In genomic region chr3:49839193-49839809, GRCh38 we compare ENCODE assay signal across 9 cellular contexts. TPM values are rescaled to one million over a fixed set of nuclear protein-coding genes. Genes with fewer than 3 reads are reported as not detected.
DNase-seq lines count a peak whose midpoint lies in the region; ATAC-seq lines count a peak whose summit lies in the region.
"Had no signal": no experiment of that assay in that cellular context is flagged by ENCODE, and none has a peak within 500 bp of the region (broad histone marks: within the 10 kb centered on the region; RNA-seq: fewer than 3 reads in every experiment).

No MANE protein-coding gene starts in this region.

- H3K4me3 Mint-ChIP-seq in activated T-helper 2 cell treated with anti-CD3 and anti-CD28 coated beads, Interferon-gamma antibody, Interleukin-2, Interleukin-4, amounts not matched to agents 10 μg/mL and 5 μg/mL and 100 μg/mL, durations not matched to agents 14 hours and 24 hours and 36 hours (ENCODE audit: low read depth) = no peak overlapping the region
- H3K4me3 Mint-ChIP-seq: dendritic cell treated with granulocyte-macrophage colony-stimulating factor and Interleukin-4, amounts not matched to agents 40 ng/mL and 50 ng/mL, for 4 days had no signal

- H3K4me1 ChIP-seq in subcutaneous abdominal adipose tissue (ENCODE audit: control insufficient read depth in 5 of 5, insufficient read depth in 5 of 5, low read length in 5 of 5) = peaks cover 9 to 29% (median 22%) of the 10 kb centered on the region in 5 donors

- no peak overlapping the region for H3K9ac ChIP-seq in subcutaneous abdominal adipose tissue (ENCODE audit: low read length in 5 of 5)

- no peak overlapping the region for H3K27ac Mint-ChIP-seq in activated T-helper 2 cell treated with anti-CD3 and anti-CD28 coated beads, Interferon-gamma antibody, Interleukin-2, Interleukin-4, amounts not matched to agents 10 μg/mL and 5 μg/mL and 100 μg/mL, durations not matched to agents 14 hours and 24 hours and 36 hours
- H3K27ac Mint-ChIP-seq: dendritic cell treated with granulocyte-macrophage colony-stimulating factor and Interleukin-4, amounts not matched to agents 40 ng/mL and 50 ng/mL, for 4 days had no signal

- no peaks in the 10 kb centered on the region for H3K27me3 ChIP-seq in subcutaneous abdominal adipose tissue (ENCODE audit: control insufficient read depth in 5 of 5, insufficient read depth in 4 of 5, low read length in 5 of 5)

- H3K4me1 Mint-ChIP-seq in activated T-helper 2 cell treated with anti-CD3 and anti-CD28 coated beads, Interferon-gamma antibody, Interleukin-2, Interleukin-4, amounts not matched to agents 10 μg/mL and 5 μg/mL and 100 μg/mL, durations not matched to agents 14 hours and 24 hours and 36 hours (ENCODE audit: low read depth) = peaks cover 1% of the 10 kb centered on the region

- H3K9me3 ChIP-seq in subcutaneous abdominal adipose tissue (ENCODE audit: control insufficient read depth in 5 of 5, low read length in 5 of 5) = no peaks in the 10 kb centered on the region

- H3K27ac ChIP-seq in subcutaneous abdominal adipose tissue (ENCODE audit: low read depth, low read length) = no peak overlapping the region

- peaks cover 15% of the 10 kb centered on the region for H3K36me3 Mint-ChIP-seq in activated T-helper 2 cell treated with anti-CD3 and anti-CD28 coated beads, Interferon-gamma antibody, Interleukin-2, Interleukin-4, amounts not matched to agents 10 μg/mL and 5 μg/mL and 100 μg/mL, durations not matched to agents 14 hours and 24 hours and 36 hours (ENCODE audit: low read depth)

- H3K9me3 Mint-ChIP-seq in activated T-helper 2 cell treated with anti-CD3 and anti-CD28 coated beads, Interferon-gamma antibody, Interleukin-2, Interleukin-4, amounts not matched to agents 10 μg/mL and 5 μg/mL and 100 μg/mL, durations not matched to agents 14 hours and 24 hours and 36 hours = no peaks in the 10 kb centered on the region
- H3K9me3 Mint-ChIP-seq: dendritic cell treated with granulocyte-macrophage colony-stimulating factor and Interleukin-4, amounts not matched to agents 40 ng/mL and 50 ng/mL, for 4 days had no signal

- H3K27me3 Mint-ChIP-seq in activated T-helper 2 cell treated with anti-CD3 and anti-CD28 coated beads, Interferon-gamma antibody, Interleukin-2, Interleukin-4, amounts not matched to agents 10 μg/mL and 5 μg/mL and 100 μg/mL, durations not matched to agents 14 hours and 24 hours and 36 hours (ENCODE audit: low read depth) = no peaks in the 10 kb centered on the region
- H3K27me3 Mint-ChIP-seq: dendritic cell treated with granulocyte-macrophage colony-stimulating factor and Interleukin-4, amounts not matched to agents 40 ng/mL and 50 ng/mL, for 4 days had no signal

- intact Hi-C loops in activated T-helper 2 cell treated with anti-CD3 and anti-CD28 coated beads, Interferon-gamma antibody, Interleukin-2, Interleukin-4, amounts not matched to agents 10 μg/mL and 5 μg/mL and 100 μg/mL, durations not matched to agents 14 hours and 24 hours and 36 hours (cut with micrococcal nuclease) = loop anchor here (1.0 to 2.0 kb wide), 4 partner anchors 24 to 300 kb away; no protein-coding TSS in a partner anchor

- H3K36me3 ChIP-seq in subcutaneous abdominal adipose tissue (ENCODE audit: control insufficient read depth in 5 of 5, insufficient read depth in 5 of 5, low read length in 5 of 5) = no peaks in the 10 kb centered on the region

- peak overlapping the region in 3 of 5 donors; percentile 32 to 51 (median 45) for H3K4me3 ChIP-seq in subcutaneous abdominal adipose tissue (ENCODE audit: low read depth in 1 of 5, low read length in 5 of 5)

- no peak for ATAC-seq in GM19324 (IDR thresholded peaks at IDR 0.05; ENCODE audit: low FRiP score, unreplicated experiment)

- peak; percentile 85 for DNase-seq in DMS 273 (lab: John Stamatoyannopoulos, UW; ENCODE audit: unreplicated experiment)
- peak; percentile 48 for DNase-seq in KG1 (lab: John Stamatoyannopoulos, UW)
- peak; percentile 20 for DNase-seq in SIG-M5 (lab: John Stamatoyannopoulos, UW)
- DNase-seq in activated T-helper 2 cell treated with anti-CD3 and anti-CD28 coated beads, Interferon-gamma antibody, Interleukin-2, Interleukin-4, amounts not matched to agents 10 μg/mL and 5 μg/mL and 100 μg/mL, durations not matched to agents 14 hours and 24 hours and 36 hours (ENCODE audit: low spot score) = peak; percentile 66
- DNase-seq in fibroblast of the conjunctiva (ENCODE audit: low read depth) = peak; percentile 79
- DNase-seq in nucleus accumbens (lab: John Stamatoyannopoulos, UW) = peak in 49 of 56 donors; percentile 18 to 89 (median 57)

RNA-seq across cellular contexts. Expression of gene TRAIP, which starts 17.1 kb away (rescaled TPM):
- 21.0 and 26.6 TPM in 2 replicates for total RNA-seq in activated T-helper 2 cell treated with anti-CD3 and anti-CD28 coated beads, Interferon-gamma antibody, Interleukin-2, Interleukin-4, amounts not matched to agents 10 μg/mL and 5 μg/mL and 100 μg/mL, durations not matched to agents 14 hours and 24 hours and 36 hours

RNA-seq across cellular contexts. Expression of gene UBA7, which starts 25.5 kb away (rescaled TPM):
- total RNA-seq in activated T-helper 2 cell treated with anti-CD3 and anti-CD28 coated beads, Interferon-gamma antibody, Interleukin-2, Interleukin-4, amounts not matched to agents 10 μg/mL and 5 μg/mL and 100 μg/mL, durations not matched to agents 14 hours and 24 hours and 36 hours = 92.0 and 95.7 TPM in 2 replicates

RNA-seq across cellular contexts. Expression of gene CAMKV, which starts 30.4 kb away (rescaled TPM):
- 0.39 and 0.46 TPM in 2 replicates for total RNA-seq in activated T-helper 2 cell treated with anti-CD3 and anti-CD28 coated beads, Interferon-gamma antibody, Interleukin-2, Interleukin-4, amounts not matched to agents 10 μg/mL and 5 μg/mL and 100 μg/mL, durations not matched to agents 14 hours and 24 hours and 36 hours

RNA-seq across cellular contexts. Expression of gene INKA1, which starts 36.2 kb away (rescaled TPM):
- total RNA-seq in activated T-helper 2 cell treated with anti-CD3 and anti-CD28 coated beads, Interferon-gamma antibody, Interleukin-2, Interleukin-4, amounts not matched to agents 10 μg/mL and 5 μg/mL and 100 μg/mL, durations not matched to agents 14 hours and 24 hours and 36 hours = 1.2 and 2.3 TPM in 2 replicates

RNA-seq across cellular contexts. Expression of gene CDHR4, which starts 39.6 kb away (rescaled TPM):
- 0.16 TPM in 1 of 2 replicates, not detected in the other for total RNA-seq in activated T-helper 2 cell treated with anti-CD3 and anti-CD28 coated beads, Interferon-gamma antibody, Interleukin-2, Interleukin-4, amounts not matched to agents 10 μg/mL and 5 μg/mL and 100 μg/mL, durations not matched to agents 14 hours and 24 hours and 36 hours

Comparison
In these comparisons a context has a peak if more than half of its experiments do, and no peak if none do; other contexts are left out.
1. DNase-seq: peak in every context shown above with its lines; median percentile 85 in DMS 273; 79 in fibroblast of the conjunctiva; 66 in activated T-helper 2 cell treated with anti-CD3 and anti-CD28 coated beads, Interferon-gamma antibody, Interleukin-2, Interleukin-4, amounts not matched to agents 10 μg/mL and 5 μg/mL and 100 μg/mL, durations not matched to agents 14 hours and 24 hours and 36 hours; 57 in nucleus accumbens; 48 in KG1; 20 in SIG-M5.